In genomic region chr1:84117868-84118267, GRCh38 we compare ENCODE assay signal across 22 cellular contexts. TPM values are rescaled to one million over a fixed set of nuclear protein-coding genes. Genes with fewer than 3 reads are reported as not detected.
A peak's percentile ranks its signal among the peaks of the same experiment; 100 is the strongest.
DNase-seq lines count a peak whose midpoint lies in the region; ATAC-seq, FAIRE-seq and TF ChIP-seq lines count a peak whose summit lies in the region.
"Had no signal": no experiment of that assay in that cellular context is flagged by ENCODE, and none has a peak within 500 bp of the region (broad histone marks: within the 10 kb centered on the region; RNA-seq: fewer than 3 reads in every experiment).

No MANE protein-coding gene starts in this region.

- no peaks in the 10 kb centered on the region for H3K79me2 ChIP-seq in K562 (ENCODE audit: control insufficient read depth, insufficient read depth, low read length)

- H3K27ac ChIP-seq in K562 (ENCODE audit: extremely low read depth, low read depth, low read length) (no peak overlapping the region), upper lobe of left lung (no peak overlapping the region), left ventricle myocardium inferior (replicated peaks) (no peak overlapping the region)
- H3K27ac ChIP-seq: skin epidermis, tibial nerve had no signal

- intact Hi-C loops in K562 (cut with micrococcal nuclease) = loop anchor here (10.0 kb wide), 1 partner anchor 657 kb away; no protein-coding TSS in a partner anchor
- intact Hi-C loops in left ventricle myocardium inferior (cut with micrococcal nuclease) = no loop called here

- peaks cover 0 to 5% of the 10 kb centered on the region in 2 experiments; a peak in 2 of 5 replicates for H3K4me1 ChIP-seq in K562 (replicated peaks in 1 of 2; ENCODE audit: control insufficient read depth in 2 of 2, insufficient read depth in 2 of 2, low read length in 2 of 2)
- no peaks in the 10 kb centered on the region for H3K4me1 ChIP-seq in upper lobe of left lung
- H3K4me1 ChIP-seq in left ventricle myocardium inferior = peaks cover 4% of the 10 kb centered on the region
- H3K4me1 ChIP-seq: tibial nerve had no signal

- no TSS peak for BruUV-seq in K562 (replicated peaks; lab: Mats Ljungman, UMichigan)

- H3K4me2 ChIP-seq in K562 (ENCODE audit: insufficient read depth, low read length) = no peak overlapping the region

- CTCF ChIA-PET in K562 (lab: Yijun Ruan, JAX; ENCODE audit: low intra/inter-chr PET ratio) = no interaction called here

- in situ Hi-C loops in K562 (cut with MboI) = no loop called here

- no peaks in the 10 kb centered on the region for H4K20me1 ChIP-seq in K562 (replicated peaks; ENCODE audit: control insufficient read depth, insufficient read depth, low read length)

- ATAC-seq in K562 (peak; percentile 83), upper lobe of left lung (ENCODE audit: low FRiP score in 2 of 2) (no peak)
- ATAC-seq: CD8-positive, alpha-beta T cell; stimulated activated effector memory CD8-positive, alpha-beta T cell treated with anti-CD3 and anti-CD28 coated beads, Interleukin-12 subunit alpha, Interleukin-12 subunit beta, amount 100 ng/mL, for 72 hours had no signal

- peak overlapping the region; percentile 33; the same call in 1 of the 2 replicates for H2AFZ ChIP-seq in K562 (ENCODE audit: low read depth, low read length)

- H3K9me1 ChIP-seq in K562 (ENCODE audit: control insufficient read depth, insufficient read depth, low read length) = no peaks in the 10 kb centered on the region

- TF ChIP-seq EP300 in K562 (IDR thresholded peaks at IDR 0.05; ENCODE audit: low read length) (no peak; the same call in 1 of the 2 replicates), upper lobe of left lung (IDR thresholded peaks at IDR 0.05) (no peak)

- POLR2A ChIA-PET in K562 (lab: Yijun Ruan, JAX) = no interaction called here

- H3K9ac ChIP-seq in K562 (ENCODE audit: insufficient read depth in 1 of 2, low read depth in 2 of 2, low read length in 2 of 2) = no peak overlapping the region

- DNase-seq in HCEC 1CT (peak; percentile 57), K562 (ENCODE audit: extremely low read depth in 1 of 4, low spot score in 3 of 4) (no peak), fibroblast of the aortic adventitia (ENCODE audit: low read depth) (peak; percentile 78), renal cortical epithelial cell (ENCODE audit: low read depth) (peak; percentile 72), upper lobe of left lung (no peak), left ventricle myocardium inferior (no peak), nucleus accumbens (lab: John Stamatoyannopoulos, UW) (no peak)
- DNase-seq in activated CD4-positive, alpha-beta T cell treated with anti-CD3 and anti-CD28 coated beads for 4 hours = no peak
- DNase-seq: activated CD4-positive, CD25-positive, alpha-beta regulatory T cell treated with anti-CD3 and anti-CD28 coated beads, Interleukin-2, amount 50 U/mL, for 72 hours; activated CD8-positive, alpha-beta memory T cell treated with anti-CD3 and anti-CD28 coated beads, Interleukin-2, amount 50 U/mL, for 4 hours; activated naive CD4-positive, alpha-beta T cell treated with Interleukin-2 at 50 U/mL for 16 hours; CD8-positive, alpha-beta T cell; effector CD4-positive, alpha-beta T cell; islet precursor cell; KG1; NCI-H1417 treated with DMSO at 0.1 percent for 48 hours; NCI-H345; SHP77; T-helper 2 cell had no signal

- TF ChIP-seq POLR2A in K562 (conservative IDR thresholded peaks at IDR 0.05) (no peak), upper lobe of left lung (IDR thresholded peaks at IDR 0.05) (no peak)

- H3K9me3 ChIP-seq in K562 (replicated peaks; ENCODE audit: control insufficient read depth, insufficient read depth, low read depth, low read length) = no peaks in the 10 kb centered on the region
- H3K9me3 ChIP-seq in upper lobe of left lung = no peaks in the 10 kb centered on the region
- peaks cover 4% of the 10 kb centered on the region for H3K9me3 ChIP-seq in left ventricle myocardium inferior (replicated peaks)
- H3K9me3 ChIP-seq: tibial nerve had no signal

- no peak for FAIRE-seq in K562 (lab: Jason Lieb, UNC)

- H3K4me3 ChIP-seq in K562 (no peak overlapping the region), fibroblast of the aortic adventitia (ENCODE audit: low read depth, low read length) (no peak overlapping the region), upper lobe of left lung (no peak overlapping the region), left ventricle myocardium inferior (no peak overlapping the region)
- H3K4me3 ChIP-seq: skin epidermis, tibial nerve had no signal

- H3K27me3 ChIP-seq in K562 (ENCODE audit: control insufficient read depth in 2 of 2, insufficient read depth in 2 of 2, low read length in 2 of 2) (no peaks in the 10 kb centered on the region), upper lobe of left lung (no peaks in the 10 kb centered on the region), left ventricle myocardium inferior (ENCODE audit: low read depth) (no peaks in the 10 kb centered on the region)
- H3K27me3 ChIP-seq: tibial nerve had no signal

- TF ChIP-seq CTCF in K562 (IDR thresholded peaks at IDR 0.05 in 2 of 3, conservative IDR thresholded peaks at IDR 0.05 in 1 of 3; ENCODE audit: insufficient read depth in 2 of 3, low read depth in 1 of 3, low read length in 3 of 3) (no peak), fibroblast of the aortic adventitia (IDR thresholded peaks at IDR 0.05; ENCODE audit: insufficient read depth, low read length) (no peak), upper lobe of left lung (IDR thresholded peaks at IDR 0.05) (no peak), left ventricle myocardium inferior (IDR thresholded peaks at IDR 0.05; ENCODE audit: borderline replicate concordance) (no peak)

- WGBS in K562 (ENCODE audit: insufficient coverage, low coverage, missing lambda C conversion rate) = 100% methylated on average over 1 of the region's 1 CpG
- WGBS in upper lobe of left lung, 2 donors = 100% methylated on average over 1 of the region's 1 CpG

- TF ChIP-seq RAD21 in K562 (CRISPR knock-in tag; conservative IDR thresholded peaks at IDR 0.05 in 1 of 2, IDR thresholded peaks at IDR 0.05 in 1 of 2) = no peak

- H3K36me3 ChIP-seq in K562 (ENCODE audit: control insufficient read depth, insufficient read depth, low read length) (no peaks in the 10 kb centered on the region), upper lobe of left lung (no peaks in the 10 kb centered on the region), left ventricle myocardium inferior (no peaks in the 10 kb centered on the region)
- H3K36me3 ChIP-seq: tibial nerve had no signal

TF ChIP-seq in K562, 482 proteins besides CTCF, POLR2A, EP300 and RAD21 (continues in another document):
- no peak for TF ChIP-seq FOXP4 (CRISPR knock-in tag; IDR thresholded peaks at IDR 0.05; ENCODE audit: borderline replicate concordance)
- TF ChIP-seq JUND (IDR thresholded peaks at IDR 0.05; ENCODE audit: borderline replicate concordance, low read depth, low read length) = peak; percentile 30; the same call in 1 of the 2 replicates
- TF ChIP-seq JUND (tag; IDR thresholded peaks at IDR 0.05; ENCODE audit: borderline replicate concordance, low read depth, low read length) = no peak
- TF ChIP-seq ATF3 (IDR thresholded peaks at IDR 0.05) = peak; percentile 77
- no peak for TF ChIP-seq ATF3 (CRISPR knock-in tag; conservative IDR thresholded peaks at IDR 0.05)
- peak; percentile 45; the same call in 1 of the 2 replicates for TF ChIP-seq CEBPB (tag; IDR thresholded peaks at IDR 0.05)
- peak; percentile 64 for TF ChIP-seq CXXC5 (CRISPR knock-in tag; IDR thresholded peaks at IDR 0.05)

RNA-seq across cellular contexts. Expression of gene PRKACB, which starts 26.2 kb away (rescaled TPM):
- total RNA-seq in K562 (2011; cell fraction: chromatin; rRNA removed; ENCODE audit: low replicate concordance) = 1.1 and 6.3 TPM in 2 replicates
- 0.33 and 1.2 TPM in 2 replicates for total RNA-seq in K562 (2011; cell fraction: nucleolus; rRNA removed)
- total RNA-seq in K562 (2011; cell fraction: nucleoplasm; rRNA removed) = 1.2 and 2.2 TPM in 2 replicates
- total RNA-seq in K562 (2014; rRNA removed) (1.6 and 2.1 TPM in 2 replicates), K562 (2014; rRNA removed; fragmentation: Illumina TruSeq; extraction: Trizol) (4.1 and 5.5 TPM in 2 replicates), K562 (2015; rRNA removed; fragmentation: Illumina TruSeq; extraction: Trizol) (5.0 and 5.2 TPM in 2 replicates), K562 (2021) (4.5 and 5.4 TPM in 2 replicates), fibroblast of the aortic adventitia (ENCODE audit: low replicate concordance) (18.3 and 30.3 TPM in 2 replicates), renal cortical epithelial cell (11.6 and 33.1 TPM in 2 replicates), upper lobe of left lung (10 to 100 TPM in 5 of 6 donors, 1 to 10 TPM in 1; 7.9 to 27.8 (median 18.3) TPM), left ventricle myocardium inferior (34.9 TPM)
- polyA plus RNA-seq in K562 (2011; rRNA removed) (0.97 and 2.8 TPM in 2 replicates), K562 (2014; fragmentation: Illumina TruSeq; extraction: Trizol) (2.6 and 3.8 TPM in 2 replicates), K562 (2014; fragmentation: Nextera tagmentation; extraction: Ambion mirVana) (1 to 10 TPM; 1.1 to 1.5 TPM), K562 (2014; rRNA removed) (1.9 and 2.6 TPM in 2 replicates)
- polyA plus RNA-seq in K562 (2011; cell fraction: cytosol; rRNA removed) = 0.37 and 0.52 TPM in 2 replicates
- polyA plus RNA-seq in K562 (2011; cell fraction: nucleus; rRNA removed) = 0.68 and 0.86 TPM in 2 replicates
- 3.5 and 9.0 TPM in 2 replicates for polyA plus RNA-seq in K562 (2012)
- polyA minus RNA-seq in K562 (2011; rRNA and poly(A)+ RNA removed) = 2.4 and 4.0 TPM in 2 replicates
- 0.91 and 1.8 TPM in 2 replicates for polyA minus RNA-seq in K562 (2011; cell fraction: cytosol; rRNA and poly(A)+ RNA removed)
- 1.7 and 2.4 TPM in 2 replicates for polyA minus RNA-seq in K562 (2011; cell fraction: nucleus; rRNA and poly(A)+ RNA removed)

Comparison
In these comparisons a context has a peak if more than half of its experiments do, and no peak if none do; other contexts are left out.
1. DNase-seq: peak in HCEC 1CT (single experiment), fibroblast of the aortic adventitia (single experiment) and renal cortical epithelial cell (single experiment); none in K562 (0 of 4), upper lobe of left lung (0 of 2), activated CD4-positive, alpha-beta T cell treated with anti-CD3 and anti-CD28 coated beads for 4 hours (0 of 2), left ventricle myocardium inferior (single experiment) and nucleus accumbens (0 of 56).